In genomic region chr5:109741390-109741789, GRCh38 we compare ENCODE assay signal across 1 cellular context.
TF ChIP-seq lines count a peak whose summit lies in the region.

No MANE protein-coding gene starts in this region.

TF ChIP-seq in H1, 55 proteins besides CTCF, POLR2A, EP300 and RAD21:
- TF ChIP-seq JUN (IDR thresholded peaks at IDR 0.05; ENCODE audit: low read depth, low read length) (no peak), POLR2AphosphoS5 (IDR thresholded peaks at IDR 0.05; ENCODE audit: low read depth, low read length) (no peak), SIN3A (conservative IDR thresholded peaks at IDR 0.05 in 1 of 2, IDR thresholded peaks at IDR 0.05 in 1 of 2; ENCODE audit: low read depth in 1 of 2, low read length in 2 of 2) (no peak), SIX5 (IDR thresholded peaks at IDR 0.05; ENCODE audit: low read depth, low read length) (no peak), FOSL1 (IDR thresholded peaks at IDR 0.05; ENCODE audit: insufficient read depth, low read depth, low read length) (no peak), CHD2 (IDR thresholded peaks at IDR 0.05; ENCODE audit: low read length) (no peak), KDM4A (IDR thresholded peaks at IDR 0.05; ENCODE audit: low read depth, low read length, severe bottlenecking) (no peak), JUND (IDR thresholded peaks at IDR 0.05; ENCODE audit: low read length) (no peak), BCL11A (IDR thresholded peaks at IDR 0.05; ENCODE audit: low read depth in 2 of 2, low read length in 2 of 2) (no peak), CREB1 (IDR thresholded peaks at IDR 0.05) (0 out of 2 replicates have a peak, but pooled peaks have one; percentile 13), NANOG (IDR thresholded peaks at IDR 0.05; ENCODE audit: insufficient read depth, low read depth, low read length, poor library complexity, severe bottlenecking) (peak; percentile 58), EZH2 (IDR thresholded peaks at IDR 0.05; ENCODE audit: low read depth, low read length, severe bottlenecking) (no peak), USF2 (IDR thresholded peaks at IDR 0.05; ENCODE audit: low read length) (no peak)
- TF ChIP-seq, protein P1, sequence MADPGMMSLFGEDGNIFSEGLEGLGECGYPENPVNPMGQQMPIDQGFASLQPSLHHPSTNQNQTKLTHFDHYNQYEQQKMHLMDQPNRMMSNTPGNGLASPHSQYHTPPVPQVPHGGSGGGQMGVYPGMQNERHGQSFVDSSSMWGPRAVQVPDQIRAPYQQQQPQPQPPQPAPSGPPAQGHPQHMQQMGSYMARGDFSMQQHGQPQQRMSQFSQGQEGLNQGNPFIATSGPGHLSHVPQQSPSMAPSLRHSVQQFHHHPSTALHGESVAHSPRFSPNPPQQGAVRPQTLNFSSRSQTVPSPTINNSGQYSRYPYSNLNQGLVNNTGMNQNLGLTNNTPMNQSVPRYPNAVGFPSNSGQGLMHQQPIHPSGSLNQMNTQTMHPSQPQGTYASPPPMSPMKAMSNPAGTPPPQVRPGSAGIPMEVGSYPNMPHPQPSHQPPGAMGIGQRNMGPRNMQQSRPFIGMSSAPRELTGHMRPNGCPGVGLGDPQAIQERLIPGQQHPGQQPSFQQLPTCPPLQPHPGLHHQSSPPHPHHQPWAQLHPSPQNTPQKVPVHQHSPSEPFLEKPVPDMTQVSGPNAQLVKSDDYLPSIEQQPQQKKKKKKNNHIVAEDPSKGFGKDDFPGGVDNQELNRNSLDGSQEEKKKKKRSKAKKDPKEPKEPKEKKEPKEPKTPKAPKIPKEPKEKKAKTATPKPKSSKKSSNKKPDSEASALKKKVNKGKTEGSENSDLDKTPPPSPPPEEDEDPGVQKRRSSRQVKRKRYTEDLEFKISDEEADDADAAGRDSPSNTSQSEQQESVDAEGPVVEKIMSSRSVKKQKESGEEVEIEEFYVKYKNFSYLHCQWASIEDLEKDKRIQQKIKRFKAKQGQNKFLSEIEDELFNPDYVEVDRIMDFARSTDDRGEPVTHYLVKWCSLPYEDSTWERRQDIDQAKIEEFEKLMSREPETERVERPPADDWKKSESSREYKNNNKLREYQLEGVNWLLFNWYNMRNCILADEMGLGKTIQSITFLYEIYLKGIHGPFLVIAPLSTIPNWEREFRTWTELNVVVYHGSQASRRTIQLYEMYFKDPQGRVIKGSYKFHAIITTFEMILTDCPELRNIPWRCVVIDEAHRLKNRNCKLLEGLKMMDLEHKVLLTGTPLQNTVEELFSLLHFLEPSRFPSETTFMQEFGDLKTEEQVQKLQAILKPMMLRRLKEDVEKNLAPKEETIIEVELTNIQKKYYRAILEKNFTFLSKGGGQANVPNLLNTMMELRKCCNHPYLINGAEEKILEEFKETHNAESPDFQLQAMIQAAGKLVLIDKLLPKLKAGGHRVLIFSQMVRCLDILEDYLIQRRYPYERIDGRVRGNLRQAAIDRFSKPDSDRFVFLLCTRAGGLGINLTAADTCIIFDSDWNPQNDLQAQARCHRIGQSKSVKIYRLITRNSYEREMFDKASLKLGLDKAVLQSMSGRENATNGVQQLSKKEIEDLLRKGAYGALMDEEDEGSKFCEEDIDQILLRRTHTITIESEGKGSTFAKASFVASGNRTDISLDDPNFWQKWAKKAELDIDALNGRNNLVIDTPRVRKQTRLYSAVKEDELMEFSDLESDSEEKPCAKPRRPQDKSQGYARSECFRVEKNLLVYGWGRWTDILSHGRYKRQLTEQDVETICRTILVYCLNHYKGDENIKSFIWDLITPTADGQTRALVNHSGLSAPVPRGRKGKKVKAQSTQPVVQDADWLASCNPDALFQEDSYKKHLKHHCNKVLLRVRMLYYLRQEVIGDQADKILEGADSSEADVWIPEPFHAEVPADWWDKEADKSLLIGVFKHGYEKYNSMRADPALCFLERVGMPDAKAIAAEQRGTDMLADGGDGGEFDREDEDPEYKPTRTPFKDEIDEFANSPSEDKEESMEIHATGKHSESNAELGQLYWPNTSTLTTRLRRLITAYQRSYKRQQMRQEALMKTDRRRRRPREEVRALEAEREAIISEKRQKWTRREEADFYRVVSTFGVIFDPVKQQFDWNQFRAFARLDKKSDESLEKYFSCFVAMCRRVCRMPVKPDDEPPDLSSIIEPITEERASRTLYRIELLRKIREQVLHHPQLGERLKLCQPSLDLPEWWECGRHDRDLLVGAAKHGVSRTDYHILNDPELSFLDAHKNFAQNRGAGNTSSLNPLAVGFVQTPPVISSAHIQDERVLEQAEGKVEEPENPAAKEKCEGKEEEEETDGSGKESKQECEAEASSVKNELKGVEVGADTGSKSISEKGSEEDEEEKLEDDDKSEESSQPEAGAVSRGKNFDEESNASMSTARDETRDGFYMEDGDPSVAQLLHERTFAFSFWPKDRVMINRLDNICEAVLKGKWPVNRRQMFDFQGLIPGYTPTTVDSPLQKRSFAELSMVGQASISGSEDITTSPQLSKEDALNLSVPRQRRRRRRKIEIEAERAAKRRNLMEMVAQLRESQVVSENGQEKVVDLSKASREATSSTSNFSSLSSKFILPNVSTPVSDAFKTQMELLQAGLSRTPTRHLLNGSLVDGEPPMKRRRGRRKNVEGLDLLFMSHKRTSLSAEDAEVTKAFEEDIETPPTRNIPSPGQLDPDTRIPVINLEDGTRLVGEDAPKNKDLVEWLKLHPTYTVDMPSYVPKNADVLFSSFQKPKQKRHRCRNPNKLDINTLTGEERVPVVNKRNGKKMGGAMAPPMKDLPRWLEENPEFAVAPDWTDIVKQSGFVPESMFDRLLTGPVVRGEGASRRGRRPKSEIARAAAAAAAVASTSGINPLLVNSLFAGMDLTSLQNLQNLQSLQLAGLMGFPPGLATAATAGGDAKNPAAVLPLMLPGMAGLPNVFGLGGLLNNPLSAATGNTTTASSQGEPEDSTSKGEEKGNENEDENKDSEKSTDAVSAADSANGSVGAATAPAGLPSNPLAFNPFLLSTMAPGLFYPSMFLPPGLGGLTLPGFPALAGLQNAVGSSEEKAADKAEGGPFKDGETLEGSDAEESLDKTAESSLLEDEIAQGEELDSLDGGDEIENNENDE (IDR thresholded peaks at IDR 0.05; ENCODE audit: insufficient replicate concordance, low read length) = peak; percentile 36
